In genomic region chr1:220680085-220680687, GRCh38 we compare ENCODE assay signal across 1 cellular context.
TF ChIP-seq lines count a peak whose summit lies in the region.

No MANE protein-coding gene starts in this region.

TF ChIP-seq in HepG2, 621 proteins besides CTCF, POLR2A, EP300 and RAD21 (continued from another document):
- TF ChIP-seq TRIM22 (IDR thresholded peaks at IDR 0.05) (no peak), ZNF597 (CRISPR knock-in tag; IDR thresholded peaks at IDR 0.05) (no peak), PRDM10 (CRISPR knock-in tag; IDR thresholded peaks at IDR 0.05; ENCODE audit: low read depth) (no peak), SP5 (CRISPR knock-in tag; IDR thresholded peaks at IDR 0.05; ENCODE audit: borderline replicate concordance, low read depth) (no peak), HMGXB4 (CRISPR knock-in tag; IDR thresholded peaks at IDR 0.05; ENCODE audit: borderline replicate concordance in 1 of 2, low read depth in 1 of 2) (peak in 1 of 2 experiments; percentile 29; a peak in 1 of 4 replicates), RXRB (CRISPR knock-in tag; IDR thresholded peaks at IDR 0.05; ENCODE audit: borderline replicate concordance) (peak; percentile 18; the same call in 1 of the 2 replicates), ZBTB46 (CRISPR knock-in tag; IDR thresholded peaks at IDR 0.05; ENCODE audit: borderline replicate concordance) (no peak), ZNF331 (CRISPR knock-in tag; IDR thresholded peaks at IDR 0.05) (0 out of 2 replicates have a peak, but pooled peaks have one; percentile 22), POGZ (CRISPR knock-in tag; IDR thresholded peaks at IDR 0.05) (no peak), ZFP36L1 (CRISPR knock-in tag; IDR thresholded peaks at IDR 0.05) (no peak), ZBTB34 (CRISPR knock-in tag; IDR thresholded peaks at IDR 0.05) (no peak), TMF1 (CRISPR knock-in tag; IDR thresholded peaks at IDR 0.05; ENCODE audit: low read depth) (no peak), ATAD3A (CRISPR knock-in tag; IDR thresholded peaks at IDR 0.05) (no peak), ZNF562 (CRISPR knock-in tag; IDR thresholded peaks at IDR 0.05; ENCODE audit: borderline replicate concordance) (no peak), SMC3 (IDR thresholded peaks at IDR 0.05; ENCODE audit: low read length) (peak; percentile 79), NCOR1 (IDR thresholded peaks at IDR 0.05; ENCODE audit: borderline replicate concordance, low read length) (no peak), GATAD2A (CRISPR knock-in tag; IDR thresholded peaks at IDR 0.05) (peak; percentile 13; the same call in 1 of the 2 replicates), RAD51 (IDR thresholded peaks at IDR 0.05; ENCODE audit: borderline replicate concordance) (no peak), MXD4 (CRISPR knock-in tag; IDR thresholded peaks at IDR 0.05) (no peak)
